8 cellular contexts compared by ENCODE assay signal in genomic region chr7:55365680-55366460, GRCh38. TPM values are rescaled to one million over a fixed set of nuclear protein-coding genes. Genes with fewer than 3 reads are reported as not detected.
A peak's percentile ranks its signal among the peaks of the same experiment; 100 is the strongest.
DNase-seq lines count a peak whose midpoint lies in the region; TF ChIP-seq lines count a peak whose summit lies in the region.

No MANE protein-coding gene starts in this region.

- intact Hi-C loops in stomach (cut with DNase I; ENCODE audit: low total_unique reads), result no loop called here

- in situ Hi-C loops in G401 (cut with HindIII; ENCODE audit: low sequenced_read_pairs), result no loop called here

- peaks cover 10% of the 10 kb centered on the region for H3K4me1 Mint-ChIP-seq in neural crest cell

- no peaks in the 10 kb centered on the region for H3K9me3 ChIP-seq in stomach

- H3K4me3 ChIP-seq in H7 (ENCODE audit: insufficient read depth, low read depth, low read length), result peak overlapping the region; percentile 95
- H3K4me3 ChIP-seq in foreskin fibroblast (ENCODE audit: low read depth in 1 of 2, low read length in 2 of 2), result peak overlapping the region; percentile 88 to 100
- peak overlapping the region; percentile 69 to 99 (median 96) for H3K4me3 ChIP-seq in stomach

- 0 to 1% (median 0%) methylated on average over 40 to 99 of the region's 99 CpGs for WGBS in stomach, 5 donors

- peaks cover 16 to 31% (median 20%) of the 10 kb centered on the region in 4 donors for H3K4me1 ChIP-seq in stomach

- peak; percentile 19 for TF ChIP-seq CTCF in foreskin fibroblast (IDR thresholded peaks at IDR 0.05; ENCODE audit: low read depth, low read length)
- peak; percentile 40 for TF ChIP-seq CTCF in neural crest cell (conservative IDR thresholded peaks at IDR 0.05)
- TF ChIP-seq CTCF in stomach (IDR thresholded peaks at IDR 0.05), result peak in 2 of 7 experiments; percentile 22 to 28

- no peaks in the 10 kb centered on the region for H3K36me3 Mint-ChIP-seq in neural crest cell (ENCODE audit: low read depth)

- H3K4me3 Mint-ChIP-seq in neural crest cell, result peak overlapping the region; percentile 99

- DNase-seq in G401 (ENCODE audit: low spot score) (peak; percentile 92), H7 (peak; percentile 94), LoVo (ENCODE audit: low spot score) (peak; percentile 97), activated gamma-delta T cell (lab: John Stamatoyannopoulos, UW) (peak; percentile 97), foreskin fibroblast (peak; percentile 98 to 99), neural crest cell (ENCODE audit: low read depth, low spot score) (peak; percentile 89), stomach (peak; percentile 96)

- H3K27me3 Mint-ChIP-seq in neural crest cell (ENCODE audit: low read depth), result peaks cover 2% of the 10 kb centered on the region

- TF ChIP-seq POLR2A in Raji (IDR thresholded peaks at IDR 0.05; ENCODE audit: insufficient read depth, low read depth, low read length), result peak; percentile 73
- peak in 2 of 4 donors; percentile 30 to 64 for TF ChIP-seq POLR2A in stomach (IDR thresholded peaks at IDR 0.05)

- H3K27ac ChIP-seq in stomach, result peak overlapping the region; percentile 91 to 99 (median 99)

- peak; percentile 7 for TF ChIP-seq EP300 in stomach (IDR thresholded peaks at IDR 0.05)

- H3K27me3 ChIP-seq in H7 (ENCODE audit: control insufficient read depth, insufficient read depth, low read length), result no peaks in the 10 kb centered on the region
- H3K27me3 ChIP-seq in stomach, result no peaks in the 10 kb centered on the region

- H3K36me3 ChIP-seq in H7 (replicated peaks; ENCODE audit: control insufficient read depth, insufficient read depth, low read length), result no peaks in the 10 kb centered on the region
- H3K36me3 ChIP-seq in stomach, result no peaks in the 10 kb centered on the region

- H3K27ac Mint-ChIP-seq in neural crest cell (ENCODE audit: unreplicated experiment), result peak overlapping the region; percentile 93

- H3K9me3 Mint-ChIP-seq in neural crest cell, result no peaks in the 10 kb centered on the region

RNA-seq across cellular contexts. Expression of gene LANCL2, which starts 0.7 kb away (rescaled TPM):
- total RNA-seq in G401 (2014; rRNA removed; shearing (Covaris generic)), result 11.6 and 19.4 TPM in 2 replicates
- total RNA-seq in H7 (2014; rRNA removed; shearing (Covaris generic)), result 7.1 and 10.7 TPM in 2 replicates
- total RNA-seq in neural crest cell (23.0 and 23.4 TPM in 2 replicates), stomach (10 to 100 TPM; 13.2 to 25.9 (median 17.1) TPM)
- 10 to 100 TPM in 1 of 3 donors, 1 to 10 TPM in 2; 4.9 to 21.4 (median 7.9) TPM for polyA plus RNA-seq in stomach

Comparison
In these comparisons a context has a peak if more than half of its experiments do, and no peak if none do; other contexts are left out.
1. Peak in every context shown above with its lines: DNase-seq, H3K4me3 ChIP-seq and H3K27ac ChIP-seq.